ENCODE assay signal across 1 cellular context in genomic region chr20:25654487-25654886, GRCh38.
TF ChIP-seq lines count a peak whose summit lies in the region.

No MANE protein-coding gene starts in this region.

TF ChIP-seq in HepG2, 621 proteins besides CTCF, POLR2A, EP300 and RAD21:
- no peak for TF ChIP-seq SNRNP70 (IDR thresholded peaks at IDR 0.05; ENCODE audit: low read depth, low read length)
